7 cellular contexts compared by ENCODE assay signal in genomic region chr5:15105799-15106393, GRCh38.
DNase-seq lines count a peak whose midpoint lies in the region; ATAC-seq and TF ChIP-seq lines count a peak whose summit lies in the region.

No MANE protein-coding gene starts in this region.

- TF ChIP-seq CTCF in GM20000 (IDR thresholded peaks at IDR 0.05; ENCODE audit: extremely low read depth, missing control alignments), result peak; percentile 74

- peak; percentile 93 for ATAC-seq in HG03457 (IDR thresholded peaks at IDR 0.05; ENCODE audit: unreplicated experiment)

- DNase-seq in GDM1 (lab: John Stamatoyannopoulos, UW) (peak; percentile 5), GM20000 (ENCODE audit: low spot score) (peak; percentile 67), NCI-H82 (lab: John Stamatoyannopoulos, UW) (peak; percentile 74), amniotic epithelial cell (ENCODE audit: low read depth) (peak; percentile 44), hippocampal formation (lab: John Stamatoyannopoulos, UW) (peak; percentile 17 to 24), smooth muscle cell of the brain vasculature (ENCODE audit: low read depth, low spot score) (peak; percentile 20)

Comparison
In these comparisons a context has a peak if more than half of its experiments do, and no peak if none do; other contexts are left out.
1. Peak in every context shown above with its lines: DNase-seq and ATAC-seq.
2. DNase-seq: peak in every context shown above with its lines; median percentile 74 in NCI-H82; 67 in GM20000; 44 in amniotic epithelial cell; 20 in hippocampal formation; 20 in smooth muscle cell of the brain vasculature; 5 in GDM1.